ENCODE assay signal across 9 cellular contexts in the genomic region with DNA sequence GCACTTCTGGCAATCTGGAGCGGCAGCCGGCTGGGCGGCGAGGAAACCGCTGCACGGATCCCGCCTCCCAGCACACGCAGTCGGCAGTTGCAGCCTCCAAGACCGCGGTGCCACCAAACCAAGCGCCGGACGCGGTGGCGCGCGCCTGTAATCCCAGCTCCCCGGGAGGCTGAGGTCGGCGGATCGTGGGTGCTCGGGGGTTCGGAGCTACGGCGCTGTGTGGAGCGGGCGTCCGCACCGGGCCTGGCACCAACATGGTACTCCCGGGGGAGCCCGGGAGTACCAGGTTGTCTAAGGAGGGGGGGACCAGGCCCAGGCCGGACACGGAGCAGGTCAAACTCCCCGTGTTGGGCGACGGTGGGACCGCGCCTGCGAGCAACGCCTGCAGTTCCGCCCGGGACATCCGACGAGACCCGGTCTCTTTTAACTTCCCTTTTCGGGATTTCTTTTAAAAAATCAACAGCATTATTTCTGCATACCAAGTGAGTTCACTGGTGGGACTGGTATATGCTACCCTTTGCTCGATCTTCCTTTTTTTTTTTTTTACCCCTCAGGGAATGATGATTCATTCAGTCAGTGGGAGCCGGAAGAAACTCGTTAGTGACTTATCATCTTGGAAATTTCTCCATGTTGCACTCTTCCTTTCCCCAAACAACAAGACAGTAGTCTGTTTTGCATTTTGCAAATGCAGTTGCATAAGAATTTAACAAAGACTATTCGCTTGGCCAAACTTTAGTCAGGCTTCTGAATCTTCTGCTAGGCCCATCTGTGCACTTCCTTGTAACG. TPM values are rescaled to one million over a fixed set of nuclear protein-coding genes. Genes with fewer than 3 reads are reported as not detected.
DNase-seq lines count a peak whose midpoint lies in the region; ATAC-seq, FAIRE-seq and TF ChIP-seq lines count a peak whose summit lies in the region.
"Had no signal": no experiment of that assay in that cellular context is flagged by ENCODE, and none has a peak within 500 bp of the region (broad histone marks: within the 10 kb centered on the region; RNA-seq: fewer than 3 reads in every experiment).

No MANE protein-coding gene starts in this region.

- no peaks in the 10 kb centered on the region for H3K9me3 ChIP-seq in right cardiac atrium (ENCODE audit: control insufficient read depth, low read length)
- H3K9me3 ChIP-seq in prostate gland = no peaks in the 10 kb centered on the region

- 23% methylated on average over 52 of the region's 52 CpGs for WGBS in right cardiac atrium
- 65% methylated on average over 52 of the region's 52 CpGs for WGBS in prostate gland

- no peak for TF ChIP-seq POLR2A in prostate gland (IDR thresholded peaks at IDR 0.05)

- intact Hi-C loops in activated naive CD4-positive, alpha-beta T cell treated with anti-CD3 and anti-CD28 coated beads for 36 hours (cut with micrococcal nuclease) = no loop called here
- intact Hi-C loops in activated T-helper 1 cell treated with anti-CD3 and anti-CD28 coated beads, Interleukin-12 subunit alpha, Interleukin-12 subunit beta, Interleukin-2, Interleukin-4 antibody, amounts not matched to agents 30 ng/mL and 10 ng/mL and 1 ng/mL, durations not matched to agents 14 hours and 24 hours and 36 hours (cut with micrococcal nuclease) = no loop called here
- intact Hi-C loops in right cardiac atrium (cut with DNase I) = no loop called here
- intact Hi-C loops in prostate gland (cut with DNase I) = no loop called here

- TF ChIP-seq CTCF in D721Med (IDR thresholded peaks at IDR 0.05; ENCODE audit: insufficient read depth, missing control alignments) (no peak), prostate gland (IDR thresholded peaks at IDR 0.05) (no peak)

- ATAC-seq in right cardiac atrium = peak in 1 of 2 donors; percentile 16

- no peak for FAIRE-seq in D721Med (lab: Jason Lieb, UNC)
- FAIRE-seq: G401.6 had no signal

- H3K36me3 ChIP-seq in prostate gland = no peaks in the 10 kb centered on the region

- DNase-seq in activated naive CD4-positive, alpha-beta T cell treated with anti-CD3 and anti-CD28 coated beads for 36 hours = peak; percentile 33
- no peak for DNase-seq in activated naive CD4-positive, alpha-beta T cell (lab: John Stamatoyannopoulos, UW)
- no peak for DNase-seq in activated T-helper 1 cell treated with anti-CD3 and anti-CD28 coated beads, Interleukin-12 subunit alpha, Interleukin-12 subunit beta, Interleukin-2, Interleukin-4 antibody, amounts not matched to agents 30 ng/mL and 10 ng/mL and 1 ng/mL, durations not matched to agents 14 hours and 24 hours and 36 hours (ENCODE audit: low spot score)
- peak in 2 of 3 donors; percentile 64 to 70 for DNase-seq in right cardiac atrium
- DNase-seq in D721Med (ENCODE audit: insufficient read length, low spot score) = no peak
- DNase-seq in NCI-H69 (lab: John Stamatoyannopoulos, UW) = no peak
- no peak for DNase-seq in prostate gland (ENCODE audit: low spot score)

- CTCF ChIA-PET in activated naive CD4-positive, alpha-beta T cell treated with anti-CD3 and anti-CD28 coated beads for 36 hours (lab: Charles Lee) = interaction anchor here (1.4 kb wide), 1 partner anchor 140 kb away, joined by 7 read pairs; no protein-coding TSS in a partner anchor

- no peak overlapping the region for H3K27ac ChIP-seq in right cardiac atrium (ENCODE audit: low read length)
- no peak overlapping the region for H3K27ac ChIP-seq in prostate gland

- no peak overlapping the region for H3K27ac Mint-ChIP-seq in activated naive CD4-positive, alpha-beta T cell treated with anti-CD3 and anti-CD28 coated beads for 36 hours
- H3K27ac Mint-ChIP-seq in activated T-helper 1 cell treated with anti-CD3 and anti-CD28 coated beads, Interleukin-12 subunit alpha, Interleukin-12 subunit beta, Interleukin-2, Interleukin-4 antibody, amounts not matched to agents 30 ng/mL and 10 ng/mL and 1 ng/mL, durations not matched to agents 14 hours and 24 hours and 36 hours = peak overlapping the region; percentile 24
- peak overlapping the region; percentile 71 for H3K27ac Mint-ChIP-seq in stimulated activated naive CD8-positive, alpha-beta T cell treated with anti-CD3 and anti-CD28 coated beads, Interleukin-15, Interleukin-2, amounts not matched to agents 100 ng/mL and 50 ng/mL, for 24 hours

- H3K4me1 Mint-ChIP-seq in activated naive CD4-positive, alpha-beta T cell treated with anti-CD3 and anti-CD28 coated beads for 36 hours (ENCODE audit: low read depth) = peaks cover 30% of the 10 kb centered on the region
- H3K4me1 Mint-ChIP-seq in activated T-helper 1 cell treated with anti-CD3 and anti-CD28 coated beads, Interleukin-12 subunit alpha, Interleukin-12 subunit beta, Interleukin-2, Interleukin-4 antibody, amounts not matched to agents 30 ng/mL and 10 ng/mL and 1 ng/mL, durations not matched to agents 14 hours and 24 hours and 36 hours (ENCODE audit: low read depth) = peaks cover 39% of the 10 kb centered on the region
- H3K4me1 Mint-ChIP-seq in stimulated activated naive CD8-positive, alpha-beta T cell treated with anti-CD3 and anti-CD28 coated beads, Interleukin-15, Interleukin-2, amounts not matched to agents 100 ng/mL and 50 ng/mL, for 24 hours (ENCODE audit: low read depth) = peaks cover 43% of the 10 kb centered on the region

- peaks cover 2% of the 10 kb centered on the region for H3K4me1 ChIP-seq in right cardiac atrium (ENCODE audit: control insufficient read depth, insufficient read depth, low read length)
- no peaks in the 10 kb centered on the region for H3K4me1 ChIP-seq in prostate gland (replicated peaks)

- H3K27me3 ChIP-seq in right cardiac atrium (ENCODE audit: control insufficient read depth, insufficient read depth) (no peaks in the 10 kb centered on the region), prostate gland (replicated peaks; ENCODE audit: insufficient read depth) (no peaks in the 10 kb centered on the region)

- H3K4me3 Mint-ChIP-seq in activated naive CD4-positive, alpha-beta T cell treated with anti-CD3 and anti-CD28 coated beads for 36 hours = peak overlapping the region; percentile 66
- peak overlapping the region; percentile 74 for H3K4me3 Mint-ChIP-seq in activated T-helper 1 cell treated with anti-CD3 and anti-CD28 coated beads, Interleukin-12 subunit alpha, Interleukin-12 subunit beta, Interleukin-2, Interleukin-4 antibody, amounts not matched to agents 30 ng/mL and 10 ng/mL and 1 ng/mL, durations not matched to agents 14 hours and 24 hours and 36 hours
- H3K4me3 Mint-ChIP-seq in stimulated activated naive CD8-positive, alpha-beta T cell treated with anti-CD3 and anti-CD28 coated beads, Interleukin-15, Interleukin-2, amounts not matched to agents 100 ng/mL and 50 ng/mL, for 24 hours = peak overlapping the region; percentile 75

- H3K36me3 Mint-ChIP-seq in activated naive CD4-positive, alpha-beta T cell treated with anti-CD3 and anti-CD28 coated beads for 36 hours (ENCODE audit: low read depth) = peaks cover 4% of the 10 kb centered on the region
- peaks cover 2% of the 10 kb centered on the region for H3K36me3 Mint-ChIP-seq in activated T-helper 1 cell treated with anti-CD3 and anti-CD28 coated beads, Interleukin-12 subunit alpha, Interleukin-12 subunit beta, Interleukin-2, Interleukin-4 antibody, amounts not matched to agents 30 ng/mL and 10 ng/mL and 1 ng/mL, durations not matched to agents 14 hours and 24 hours and 36 hours (ENCODE audit: low read depth)
- H3K36me3 Mint-ChIP-seq in stimulated activated naive CD8-positive, alpha-beta T cell treated with anti-CD3 and anti-CD28 coated beads, Interleukin-15, Interleukin-2, amounts not matched to agents 100 ng/mL and 50 ng/mL, for 24 hours (ENCODE audit: low read depth) = peaks cover 8% of the 10 kb centered on the region

- H3K4me3 ChIP-seq in right cardiac atrium (ENCODE audit: low read length) (peak overlapping the region; percentile 14), prostate gland (no peak overlapping the region)

- peaks cover 25% of the 10 kb centered on the region for H3K27me3 Mint-ChIP-seq in activated naive CD4-positive, alpha-beta T cell treated with anti-CD3 and anti-CD28 coated beads for 36 hours (ENCODE audit: low read depth)
- H3K27me3 Mint-ChIP-seq in activated T-helper 1 cell treated with anti-CD3 and anti-CD28 coated beads, Interleukin-12 subunit alpha, Interleukin-12 subunit beta, Interleukin-2, Interleukin-4 antibody, amounts not matched to agents 30 ng/mL and 10 ng/mL and 1 ng/mL, durations not matched to agents 14 hours and 24 hours and 36 hours (ENCODE audit: insufficient read depth) = peaks cover 18% of the 10 kb centered on the region
- peaks cover 54% of the 10 kb centered on the region for H3K27me3 Mint-ChIP-seq in stimulated activated naive CD8-positive, alpha-beta T cell treated with anti-CD3 and anti-CD28 coated beads, Interleukin-15, Interleukin-2, amounts not matched to agents 100 ng/mL and 50 ng/mL, for 24 hours

- no peaks in the 10 kb centered on the region for H3K9me3 Mint-ChIP-seq in activated naive CD4-positive, alpha-beta T cell treated with anti-CD3 and anti-CD28 coated beads for 36 hours
- H3K9me3 Mint-ChIP-seq in activated T-helper 1 cell treated with anti-CD3 and anti-CD28 coated beads, Interleukin-12 subunit alpha, Interleukin-12 subunit beta, Interleukin-2, Interleukin-4 antibody, amounts not matched to agents 30 ng/mL and 10 ng/mL and 1 ng/mL, durations not matched to agents 14 hours and 24 hours and 36 hours = no peaks in the 10 kb centered on the region
- H3K9me3 Mint-ChIP-seq in stimulated activated naive CD8-positive, alpha-beta T cell treated with anti-CD3 and anti-CD28 coated beads, Interleukin-15, Interleukin-2, amounts not matched to agents 100 ng/mL and 50 ng/mL, for 24 hours = no peaks in the 10 kb centered on the region

RNA-seq across cellular contexts. Expression of a gene that starts 27.6 kb away (rescaled TPM):
- under 1 TPM; 0.57 to 0.69 TPM for total RNA-seq in activated naive CD4-positive, alpha-beta T cell treated with anti-CD3 and anti-CD28 coated beads for 36 hours
- total RNA-seq in activated T-helper 1 cell treated with anti-CD3 and anti-CD28 coated beads, Interleukin-12 subunit alpha, Interleukin-12 subunit beta, Interleukin-2, Interleukin-4 antibody, amounts not matched to agents 30 ng/mL and 10 ng/mL and 1 ng/mL, durations not matched to agents 14 hours and 24 hours and 36 hours = 0.64 and 0.80 TPM in 2 replicates
- total RNA-seq in right cardiac atrium (under 1 TPM; 0.36 to 0.62 (median 0.51) TPM), prostate gland (1 to 10 TPM; 1.9 to 4.3 TPM)
- polyA plus RNA-seq in right cardiac atrium = 0.63 TPM

RNA-seq across cellular contexts. Expression of a gene that starts 53.8 kb away (rescaled TPM):
- total RNA-seq in activated naive CD4-positive, alpha-beta T cell treated with anti-CD3 and anti-CD28 coated beads for 36 hours = 10 to 100 TPM; 35.8 to 41.4 TPM
- 67.2 and 67.4 TPM in 2 replicates for total RNA-seq in activated T-helper 1 cell treated with anti-CD3 and anti-CD28 coated beads, Interleukin-12 subunit alpha, Interleukin-12 subunit beta, Interleukin-2, Interleukin-4 antibody, amounts not matched to agents 30 ng/mL and 10 ng/mL and 1 ng/mL, durations not matched to agents 14 hours and 24 hours and 36 hours
- total RNA-seq in right cardiac atrium = 10 to 100 TPM; 17.9 to 23.1 (median 22.0) TPM
- polyA plus RNA-seq in right cardiac atrium = 16.8 TPM
- total RNA-seq in prostate gland = 10 to 100 TPM; 79.2 to 85.7 TPM

Comparison
In these comparisons a context has a peak if more than half of its experiments do, and no peak if none do; other contexts are left out.
1. DNase-seq: peak in activated naive CD4-positive, alpha-beta T cell treated with anti-CD3 and anti-CD28 coated beads for 36 hours (single experiment) and right cardiac atrium (2 of 3); none in activated naive CD4-positive, alpha-beta T cell (0 of 4), activated T-helper 1 cell treated with anti-CD3 and anti-CD28 coated beads, Interleukin-12 subunit alpha, Interleukin-12 subunit beta, Interleukin-2, Interleukin-4 antibody, amounts not matched to agents 30 ng/mL and 10 ng/mL and 1 ng/mL, durations not matched to agents 14 hours and 24 hours and 36 hours (single experiment), D721Med (single experiment), NCI-H69 (single experiment) and prostate gland (single experiment).
2. Peak in every context shown above with its lines, with median percentiles within 50 percentile points of each other: H3K4me3 Mint-ChIP-seq.